ENCODE assay signal across 8 cellular contexts in the genomic region with DNA sequence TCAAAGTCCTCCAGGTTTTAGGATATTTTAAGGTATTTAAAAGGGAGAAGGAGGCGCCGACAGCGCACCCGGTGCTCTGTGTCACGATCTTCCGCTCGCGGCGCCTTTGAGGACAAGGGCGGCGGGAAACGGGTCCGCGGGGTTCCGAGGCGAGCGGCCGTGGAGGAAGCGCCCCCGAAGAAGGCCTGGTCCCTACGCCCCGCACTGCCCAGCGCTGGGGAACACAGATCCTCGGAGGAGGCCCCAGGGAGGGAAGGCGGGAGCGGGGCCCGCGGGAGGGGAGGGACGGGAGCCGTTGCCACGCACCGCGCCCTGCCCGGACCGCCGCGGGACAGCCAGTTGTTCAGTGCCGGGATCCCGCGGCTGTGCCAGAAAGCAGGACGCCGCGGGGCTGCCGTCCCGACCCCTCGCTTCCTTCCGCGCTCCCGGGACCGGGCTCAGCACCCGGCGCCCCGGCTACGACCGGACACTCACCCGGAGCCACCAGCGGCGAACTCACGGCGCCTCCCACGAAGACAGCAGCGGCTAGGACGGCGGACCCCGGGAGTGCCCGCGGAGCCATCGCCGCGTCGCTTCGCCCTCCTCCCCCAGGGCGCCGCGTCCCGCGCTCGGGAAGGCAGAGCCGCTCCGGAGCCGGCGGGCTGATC. TPM values are rescaled to one million over a fixed set of nuclear protein-coding genes. Genes with fewer than 3 reads are reported as not detected.
DNase-seq lines count a peak whose midpoint lies in the region; ATAC-seq and TF ChIP-seq lines count a peak whose summit lies in the region.

No MANE protein-coding gene starts in this region.

- DNase-seq in BJ (ENCODE audit: low read depth) (no peak), T-helper 1 cell (peak in 4 of 5 donors; percentile 16 to 51 (median 44)), brain microvascular endothelial cell (peak; percentile 26), kidney epithelial cell (ENCODE audit: low read depth) (no peak), A172 (ENCODE audit: low spot score) (no peak)
- DNase-seq in stimulated activated CD4-positive, alpha-beta T cell treated with anti-CD3 and anti-CD28 coated beads, Interleukin-4, amount 100 ng/mL, for 1 hour, result peak; percentile 49

- peak overlapping the region; percentile 91 for H3K27ac ChIP-seq in brain microvascular endothelial cell

- H3K27me3 ChIP-seq in BJ (ENCODE audit: control insufficient read depth, insufficient read depth, low read length), result no peaks in the 10 kb centered on the region
- H3K27me3 ChIP-seq in brain microvascular endothelial cell (replicated peaks), result no peaks in the 10 kb centered on the region
- no peaks in the 10 kb centered on the region for H3K27me3 ChIP-seq in kidney epithelial cell (ENCODE audit: control insufficient read depth, insufficient read depth, low read length)

- in situ Hi-C loops in brain microvascular endothelial cell (cut with HindIII; ENCODE audit: low pct_ligation_motif_present, low sequenced_read_pairs), result no loop called here

- POLR2A ChIA-PET in BJ (lab: Charles Lee), result no interaction called here

- CTCF ChIA-PET in BJ (lab: Yijun Ruan, JAX), result interaction anchor here (1.2 to 1.4 kb wide), 2 partner anchors 82 to 83 kb away, joined by 4 to 6 read pairs; no protein-coding TSS in a partner anchor

- no peaks in the 10 kb centered on the region for H3K36me3 ChIP-seq in BJ (ENCODE audit: control insufficient read depth, insufficient read depth, low read length)
- peaks cover 2% of the 10 kb centered on the region for H3K36me3 ChIP-seq in brain microvascular endothelial cell (replicated peaks)
- no peaks in the 10 kb centered on the region for H3K36me3 ChIP-seq in kidney epithelial cell (ENCODE audit: control insufficient read depth, insufficient read depth, low read length)

- TF ChIP-seq CTCF in BJ (IDR thresholded peaks at IDR 0.05; ENCODE audit: insufficient read depth, low read depth, low read length) (no peak), brain microvascular endothelial cell (IDR thresholded peaks at IDR 0.05; ENCODE audit: low read depth, low read length, missing control alignments) (no peak), kidney epithelial cell (IDR thresholded peaks at IDR 0.05; ENCODE audit: insufficient read depth, low read length, poor library complexity, severe bottlenecking) (no peak)

- ATAC-seq in GM19023 (IDR thresholded peaks at IDR 0.05; ENCODE audit: unreplicated experiment), result peak; percentile 27
- ATAC-seq in HG03280 (IDR thresholded peaks at IDR 0.05; ENCODE audit: unreplicated experiment), result peak; percentile 18

- H3K4me3 ChIP-seq in BJ (ENCODE audit: low read depth, low read length), result peak overlapping the region; percentile 93
- H3K4me3 ChIP-seq in brain microvascular endothelial cell (ENCODE audit: low read depth, low read length), result peak overlapping the region; percentile 85
- peak overlapping the region; percentile 92 for H3K4me3 ChIP-seq in kidney epithelial cell (ENCODE audit: low read depth, low read length)

RNA-seq across cellular contexts. Expression of a gene that starts 0.3 kb away (rescaled TPM):
- 6.5 and 8.1 TPM in 2 replicates for polyA plus RNA-seq in BJ (2011; rRNA removed)
- polyA minus RNA-seq in BJ (2011; rRNA and poly(A)+ RNA removed), result 31.7 and 35.9 TPM in 2 replicates
- 55.2 and 60.7 TPM in 2 replicates for total RNA-seq in kidney epithelial cell
- total RNA-seq in A172 (2014; rRNA removed; shearing (Covaris generic)), result 57.7 and 69.4 TPM in 2 replicates

Comparison
In these comparisons a context has a peak if more than half of its experiments do, and no peak if none do; other contexts are left out.
1. DNase-seq: peak in T-helper 1 cell (4 of 5), brain microvascular endothelial cell (single experiment) and stimulated activated CD4-positive, alpha-beta T cell treated with anti-CD3 and anti-CD28 coated beads, Interleukin-4, amount 100 ng/mL, for 1 hour (single experiment); none in BJ (single experiment), kidney epithelial cell (single experiment) and A172 (single experiment).
2. Peak in every context shown above with its lines, with median percentiles within 50 percentile points of each other: H3K4me3 ChIP-seq.